25 cellular contexts compared by ENCODE assay signal in the genomic region with DNA sequence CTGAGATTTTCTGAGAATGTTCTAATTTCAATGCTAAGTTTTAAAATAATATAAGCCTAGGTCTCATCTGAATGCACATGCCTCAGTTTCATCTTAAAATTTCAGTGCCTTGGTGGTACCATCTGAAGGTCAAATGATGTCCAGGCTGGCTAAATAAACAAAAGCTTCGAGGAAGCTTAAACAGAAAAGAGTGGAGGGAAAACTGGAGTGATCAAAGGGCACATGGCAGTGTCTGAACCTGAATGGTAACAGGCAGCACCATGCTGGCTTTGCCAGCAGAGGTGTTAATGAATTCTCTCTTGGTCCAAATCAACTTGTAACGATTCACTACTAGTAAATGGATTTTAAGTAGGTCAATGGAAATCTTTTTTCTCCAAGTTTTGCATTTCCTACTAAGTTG.
"Had no signal": no experiment of that assay in that cellular context is flagged by ENCODE, and none has a peak within 500 bp of the region (broad histone marks: within the 10 kb centered on the region; RNA-seq: fewer than 3 reads in every experiment).

No MANE protein-coding gene starts in this region.

- DNase-seq: colonic mucosa; cortex of kidney; effector CD8-positive, alpha-beta T cell; effector memory CD8-positive, alpha-beta T cell; endodermal cell; erythroblast; esophagus squamous epithelium; foreskin fibroblast; foreskin melanocyte; gastrocnemius medialis; glutamatergic neuron; head of caudate nucleus; heart right ventricle; hippocampal formation; left cardiac atrium; left lung; left ventricle myocardium superior; lower lobe of right lung; mesenchymal stem cell; midbrain; naive B cell had no signal

- H3K27me3 Mint-ChIP-seq: dendritic cell treated with granulocyte-macrophage colony-stimulating factor and Interleukin-4, amounts not matched to agents 40 ng/mL and 50 ng/mL, for 4 days had no signal

- H3K27ac Mint-ChIP-seq: dendritic cell treated with granulocyte-macrophage colony-stimulating factor and Interleukin-4, amounts not matched to agents 40 ng/mL and 50 ng/mL, for 4 days; effector memory CD8-positive, alpha-beta T cell; endodermal cell; naive B cell had no signal

- H3K36me3 ChIP-seq: colonic mucosa, esophagus squamous epithelium, gastrocnemius medialis, heart right ventricle, left lung, lower lobe of right lung had no signal

- H3K9me3 ChIP-seq: colonic mucosa, esophagus squamous epithelium, gastrocnemius medialis, heart right ventricle, left lung, lower lobe of right lung had no signal

- H3K27ac ChIP-seq: colonic mucosa, epithelial cell of prostate, esophagus squamous epithelium, gastrocnemius medialis, heart right ventricle, left lung, lower lobe of right lung had no signal

- H3K36me3 Mint-ChIP-seq: naive B cell had no signal

- ATAC-seq: effector memory CD8-positive, alpha-beta T cell; esophagus mucosa; gastrocnemius medialis; heart right ventricle; left cardiac atrium; left lung; left ventricle myocardium superior; lower lobe of right lung had no signal

- H3K4me1 Mint-ChIP-seq: naive B cell had no signal

- FAIRE-seq: islet of Langerhans had no signal

- H3K4me3 Mint-ChIP-seq: dendritic cell treated with granulocyte-macrophage colony-stimulating factor and Interleukin-4, amounts not matched to agents 40 ng/mL and 50 ng/mL, for 4 days; effector memory CD8-positive, alpha-beta T cell; endodermal cell; naive B cell had no signal

- H3K9me3 Mint-ChIP-seq: dendritic cell treated with granulocyte-macrophage colony-stimulating factor and Interleukin-4, amounts not matched to agents 40 ng/mL and 50 ng/mL, for 4 days; effector memory CD8-positive, alpha-beta T cell had no signal

- H3K4me3 ChIP-seq: colonic mucosa, esophagus squamous epithelium, gastrocnemius medialis, heart right ventricle, left lung, lower lobe of right lung had no signal

- H3K4me1 ChIP-seq: colonic mucosa, esophagus squamous epithelium, gastrocnemius medialis, left lung, lower lobe of right lung had no signal

- H3K27me3 ChIP-seq: colonic mucosa, esophagus squamous epithelium, gastrocnemius medialis, left lung had no signal
